In the genomic region with DNA sequence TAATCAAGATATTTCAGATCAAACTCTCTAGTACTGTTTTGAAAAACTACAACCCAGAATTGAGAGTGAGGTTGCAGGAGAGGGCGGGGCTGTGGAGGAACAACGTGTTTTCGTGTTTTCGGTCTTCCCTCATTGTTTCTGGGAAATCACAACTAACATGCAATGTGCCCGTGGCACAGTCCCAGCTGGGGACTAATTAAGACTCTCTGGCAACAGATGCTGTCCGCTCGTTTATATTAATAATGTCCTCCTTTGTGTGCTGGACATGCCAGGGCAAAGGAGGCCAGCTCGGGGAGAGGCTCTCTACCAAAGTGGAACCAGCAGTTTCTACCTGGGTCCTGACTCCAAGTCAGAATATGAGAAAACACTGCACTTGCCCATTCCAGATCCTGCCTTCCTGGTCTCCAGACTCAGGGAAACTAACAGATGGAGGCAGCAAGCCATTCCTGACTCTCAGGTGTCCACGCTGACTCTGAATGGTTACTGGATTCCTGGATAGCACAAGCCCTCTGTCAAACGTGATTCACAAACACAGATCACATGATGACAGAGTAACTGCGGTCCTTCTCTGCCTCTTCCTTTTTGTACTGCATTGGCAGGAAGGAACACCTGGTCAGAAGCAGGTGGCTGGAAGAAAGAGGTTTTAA, we compare ENCODE assay signal across 8 cellular contexts.
DNase-seq lines count a peak whose midpoint lies in the region; ATAC-seq and TF ChIP-seq lines count a peak whose summit lies in the region.

No MANE protein-coding gene starts in this region.

- ATAC-seq in T-helper 17 cell (peak; percentile 29), HG03520 (IDR thresholded peaks at IDR 0.05; ENCODE audit: unreplicated experiment) (no peak)

- H3K36me3 ChIP-seq in prostate gland: no peaks in the 10 kb centered on the region

- H3K4me1 ChIP-seq in prostate gland (replicated peaks): no peaks in the 10 kb centered on the region

- H3K36me3 Mint-ChIP-seq in T-helper 17 cell (ENCODE audit: low read depth): no peaks in the 10 kb centered on the region
- H3K36me3 Mint-ChIP-seq in progenitor cell of endocrine pancreas (ENCODE audit: insufficient read depth): no peaks in the 10 kb centered on the region

- peak; percentile 32 for DNase-seq in NCI-H345 (lab: John Stamatoyannopoulos, UW)
- DNase-seq in NCI-H345 treated with DMSO at 0.1 percent for 48 hours (lab: John Stamatoyannopoulos, UW; ENCODE audit: unreplicated experiment): no peak
- DNase-seq in T-helper 17 cell: no peak
- DNase-seq in prostate gland (ENCODE audit: low spot score): peak; percentile 58
- DNase-seq in progenitor cell of endocrine pancreas (ENCODE audit: low spot score, unreplicated experiment): no peak
- no peak for DNase-seq in AG08396 (ENCODE audit: low spot score)

- H3K27me3 ChIP-seq in prostate gland (replicated peaks; ENCODE audit: insufficient read depth): no peaks in the 10 kb centered on the region

- H3K27me3 Mint-ChIP-seq in T-helper 17 cell (no peaks in the 10 kb centered on the region), progenitor cell of endocrine pancreas (no peaks in the 10 kb centered on the region)

- H3K27ac ChIP-seq in cingulate gyrus (ENCODE audit: low read depth, low read length) (peak overlapping the region; percentile 39), prostate gland (peak overlapping the region; percentile 32 to 38)

- TF ChIP-seq CTCF in prostate gland (IDR thresholded peaks at IDR 0.05) (no peak), progenitor cell of endocrine pancreas (IDR thresholded peaks at IDR 0.05; ENCODE audit: unreplicated experiment) (no peak)

- peak overlapping the region; percentile 96 for H3K27ac Mint-ChIP-seq in T-helper 17 cell
- no peak overlapping the region for H3K27ac Mint-ChIP-seq in progenitor cell of endocrine pancreas

- WGBS in prostate gland: 14% methylated on average over 11 of the region's 11 CpGs

- peak overlapping the region in 1 of 2 donors; percentile 15 for H3K4me3 ChIP-seq in prostate gland

- no peak for TF ChIP-seq POLR2A in prostate gland (IDR thresholded peaks at IDR 0.05)

- H3K4me3 Mint-ChIP-seq in T-helper 17 cell: peak overlapping the region; percentile 84
- H3K4me3 Mint-ChIP-seq in progenitor cell of endocrine pancreas (ENCODE audit: low read depth): no peak overlapping the region

- H3K4me1 Mint-ChIP-seq in T-helper 17 cell: peaks cover 44% of the 10 kb centered on the region
- H3K4me1 Mint-ChIP-seq in progenitor cell of endocrine pancreas (ENCODE audit: low read depth): peaks cover 3% of the 10 kb centered on the region

- peaks cover 7% of the 10 kb centered on the region for H3K9me3 Mint-ChIP-seq in progenitor cell of endocrine pancreas (ENCODE audit: low read depth)

- intact Hi-C loops in prostate gland (cut with DNase I): no loop called here

- H3K9me3 ChIP-seq in T-helper 17 cell (ENCODE audit: control insufficient read depth, low read length, poor library complexity, severe bottlenecking) (no peaks in the 10 kb centered on the region), prostate gland (no peaks in the 10 kb centered on the region)

Comparison
In these comparisons a context has a peak if more than half of its experiments do, and no peak if none do; other contexts are left out.
1. DNase-seq: peak in NCI-H345 (single experiment) and prostate gland (single experiment); none in NCI-H345 treated with DMSO at 0.1 percent for 48 hours (single experiment), T-helper 17 cell (0 of 3), progenitor cell of endocrine pancreas (single experiment) and AG08396 (single experiment).